In genomic region chr1:65480684-65481405, GRCh38 we compare ENCODE assay signal across 1 cellular context.
TF ChIP-seq lines count a peak whose summit lies in the region.

No MANE protein-coding gene starts in this region.

TF ChIP-seq in K562, 482 proteins besides CTCF, POLR2A, EP300 and RAD21 (continued from another document and continues in another):
- peak; percentile 97 to 98 for TF ChIP-seq MLLT1 (IDR thresholded peaks at IDR 0.05)
- TF ChIP-seq ZNF23 (CRISPR knock-in tag; IDR thresholded peaks at IDR 0.05) = no peak
- no peak for TF ChIP-seq DLX4 (CRISPR knock-in tag; IDR thresholded peaks at IDR 0.05)
- no peak for TF ChIP-seq TEAD1 (CRISPR knock-in tag; IDR thresholded peaks at IDR 0.05)
- TF ChIP-seq CHD2 (IDR thresholded peaks at IDR 0.05; ENCODE audit: low read depth, low read length) = no peak
- peak; percentile 53 to 69; a peak in 2 of 4 replicates for TF ChIP-seq TRIM24 (IDR thresholded peaks at IDR 0.05)
- TF ChIP-seq PHTF2 (CRISPR knock-in tag; IDR thresholded peaks at IDR 0.05) = no peak
- no peak for TF ChIP-seq STAT6 (CRISPR knock-in tag; IDR thresholded peaks at IDR 0.05)
- TF ChIP-seq SNRNP70 (optimal IDR thresholded peaks at IDR 0.05; ENCODE audit: low read depth, low read length) = no peak
- TF ChIP-seq HCFC1 (IDR thresholded peaks at IDR 0.05; ENCODE audit: low read depth, low read length) = no peak
- TF ChIP-seq ASH1L (IDR thresholded peaks at IDR 0.05; ENCODE audit: borderline replicate concordance, low read depth, partially characterized antibody) = no peak
- TF ChIP-seq MTA1 (IDR thresholded peaks at IDR 0.05; ENCODE audit: borderline replicate concordance) = no peak
- TF ChIP-seq ZNF316 (IDR thresholded peaks at IDR 0.05) = peak; percentile 72
- no peak for TF ChIP-seq HDAC8 (tag; IDR thresholded peaks at IDR 0.05)
- no peak for TF ChIP-seq MAFG (tag; conservative IDR thresholded peaks at IDR 0.05)
- peak in 1 of 2 experiments; percentile 25; a peak in 1 of 4 replicates for TF ChIP-seq NRF1 (conservative IDR thresholded peaks at IDR 0.05 in 1 of 2, IDR thresholded peaks at IDR 0.05 in 1 of 2)
- peak; percentile 71 for TF ChIP-seq GATA2 (CRISPR knock-in tag; IDR thresholded peaks at IDR 0.05)
- TF ChIP-seq CCAR2 (IDR thresholded peaks at IDR 0.05; ENCODE audit: low read depth, low read length) = no peak
- TF ChIP-seq ZNF280B (CRISPR knock-in tag; IDR thresholded peaks at IDR 0.05) = no peak
- TF ChIP-seq CBX3 (IDR thresholded peaks at IDR 0.05; ENCODE audit: borderline replicate concordance in 1 of 2, low read length in 2 of 2) = peak in 1 of 2 experiments; percentile 58; a peak in 1 of 3 replicates
- TF ChIP-seq ESRRB (CRISPR knock-in tag; IDR thresholded peaks at IDR 0.05; ENCODE audit: borderline replicate concordance) = no peak
- no peak for TF ChIP-seq ZNF384 (IDR thresholded peaks at IDR 0.05; ENCODE audit: low read depth, low read length)
- TF ChIP-seq PHF20 (IDR thresholded peaks at IDR 0.05; ENCODE audit: partially characterized antibody) = no peak
- peak; percentile 96 for TF ChIP-seq MGA (IDR thresholded peaks at IDR 0.05)
- TF ChIP-seq CBX5 (IDR thresholded peaks at IDR 0.05; ENCODE audit: borderline replicate concordance, low read depth) = no peak
- no peak for TF ChIP-seq CCNT2 (IDR thresholded peaks at IDR 0.05; ENCODE audit: borderline replicate concordance, extremely low read depth, insufficient read length, low read depth, low read length)
- 0 out of 2 replicates have a peak, but pooled peaks have one; percentile 75 for TF ChIP-seq GATAD2B (IDR thresholded peaks at IDR 0.05; ENCODE audit: borderline replicate concordance)
- peak; percentile 81 for TF ChIP-seq MITF (IDR thresholded peaks at IDR 0.05)
- TF ChIP-seq ZBTB34 (CRISPR knock-in tag; IDR thresholded peaks at IDR 0.05) = no peak
- TF ChIP-seq MLX (CRISPR knock-in tag; conservative IDR thresholded peaks at IDR 0.05) = no peak
- TF ChIP-seq ZFPM2 (CRISPR knock-in tag; IDR thresholded peaks at IDR 0.05) = no peak
- peak; percentile 35; the same call in 1 of the 2 replicates for TF ChIP-seq TFAP4 (CRISPR knock-in tag; IDR thresholded peaks at IDR 0.05; ENCODE audit: borderline replicate concordance)
- no peak for TF ChIP-seq SP2 (IDR thresholded peaks at IDR 0.05; ENCODE audit: extremely low read depth, low read depth, low read length, poor library complexity, severe bottlenecking)
